In genomic region chr14:26709019-26709418, GRCh38 we compare ENCODE assay signal across 17 cellular contexts.
DNase-seq lines count a peak whose midpoint lies in the region; ATAC-seq and TF ChIP-seq lines count a peak whose summit lies in the region.
"Had no signal": no experiment of that assay in that cellular context is flagged by ENCODE, and none has a peak within 500 bp of the region (broad histone marks: within the 10 kb centered on the region; RNA-seq: fewer than 3 reads in every experiment).

No MANE protein-coding gene starts in this region.

- H3K36me3 ChIP-seq in RWPE2 (ENCODE audit: low read depth): no peaks in the 10 kb centered on the region
- H3K36me3 ChIP-seq: cardiac muscle cell, gastroesophageal sphincter, neural progenitor cell had no signal

- no peak overlapping the region for H3K27ac ChIP-seq in RWPE2 (ENCODE audit: poor library complexity, severe bottlenecking)
- H3K27ac ChIP-seq: cardiac muscle cell, gastroesophageal sphincter, neural progenitor cell had no signal

- H3K9me3 ChIP-seq in RWPE2 (ENCODE audit: severe bottlenecking): no peaks in the 10 kb centered on the region
- H3K9me3 ChIP-seq: gastroesophageal sphincter had no signal

- no peak overlapping the region for H3K4me3 ChIP-seq in RWPE2 (ENCODE audit: severe bottlenecking)
- no peak overlapping the region for H3K4me3 ChIP-seq in fibroblast of pulmonary artery (replicated peaks; ENCODE audit: low read depth, low read length)
- H3K4me3 ChIP-seq in retinal pigment epithelial cell (ENCODE audit: low read length): no peak overlapping the region
- H3K4me3 ChIP-seq: cardiac muscle cell, gastroesophageal sphincter, neural progenitor cell had no signal

- ATAC-seq in RWPE2 (ENCODE audit: low read depth): peak; percentile 49; the same call in 2 of the 3 replicates
- ATAC-seq in omental fat pad (ENCODE audit: low FRiP score): no peak
- ATAC-seq: gastroesophageal sphincter had no signal

- peaks cover 18% of the 10 kb centered on the region for H3K27me3 ChIP-seq in RWPE2 (ENCODE audit: insufficient read depth, poor library complexity, severe bottlenecking)
- H3K27me3 ChIP-seq: cardiac muscle cell, gastroesophageal sphincter, neural progenitor cell had no signal

- peak; percentile 80 for DNase-seq in HT1080 (ENCODE audit: low read depth)
- DNase-seq in RWPE2 (ENCODE audit: low spot score): no peak
- peak; percentile 71 for DNase-seq in fibroblast of pulmonary artery (ENCODE audit: low read depth)
- peak; percentile 35 for DNase-seq in retinal pigment epithelial cell (ENCODE audit: low read depth)
- DNase-seq in SIG-M5 (lab: John Stamatoyannopoulos, UW): no peak
- no peak for DNase-seq in NCI-H524 treated with DMSO at 0.1 percent for 48 hours (lab: John Stamatoyannopoulos, UW)
- no peak for DNase-seq in omental fat pad (ENCODE audit: low spot score)
- DNase-seq: activated CD4-positive, alpha-beta T cell treated with anti-CD3 and anti-CD28 coated beads, Interleukin-2, amount 10 ng/mL, durations not matched to agents 24 days and 14 days; activated T-cell treated with anti-CD3 and anti-CD28 coated beads for 4 hours; CD4-positive, alpha-beta memory T cell; effector CD8-positive, alpha-beta T cell; NCI-H2081; NCI-H69; RPMI8226 had no signal

- H3K4me1 ChIP-seq in RWPE2 (ENCODE audit: insufficient read depth, poor library complexity, severe bottlenecking): peaks cover 6% of the 10 kb centered on the region
- H3K4me1 ChIP-seq: gastroesophageal sphincter, neural progenitor cell had no signal

- no peak for TF ChIP-seq CTCF in RWPE2 (IDR thresholded peaks at IDR 0.05; ENCODE audit: poor library complexity, severe bottlenecking)
- TF ChIP-seq CTCF in fibroblast of pulmonary artery (IDR thresholded peaks at IDR 0.05; ENCODE audit: low read length, missing control alignments): no peak
- TF ChIP-seq CTCF in retinal pigment epithelial cell (conservative IDR thresholded peaks at IDR 0.05; ENCODE audit: low read depth, low read length): no peak
- no peak for TF ChIP-seq CTCF in omental fat pad (IDR thresholded peaks at IDR 0.05)

Comparison
In these comparisons a context has a peak if more than half of its experiments do, and no peak if none do; other contexts are left out.
1. DNase-seq: peak in HT1080 (single experiment), fibroblast of pulmonary artery (single experiment) and retinal pigment epithelial cell (single experiment); none in RWPE2 (single experiment), SIG-M5 (single experiment), NCI-H524 treated with DMSO at 0.1 percent for 48 hours (single experiment) and omental fat pad (single experiment).